Comparison of ENCODE assay signal across 1 cellular context in genomic region chr2:86809481-86810121, GRCh38.
TF ChIP-seq lines count a peak whose summit lies in the region.

No MANE protein-coding gene starts in this region.

TF ChIP-seq in HepG2, 621 proteins besides CTCF, POLR2A, EP300 and RAD21:
- TF ChIP-seq ZSCAN30 (CRISPR knock-in tag; IDR thresholded peaks at IDR 0.05) (no peak), ZNF790 (CRISPR knock-in tag; IDR thresholded peaks at IDR 0.05; ENCODE audit: borderline replicate concordance) (no peak), MXD4 (CRISPR knock-in tag; IDR thresholded peaks at IDR 0.05) (no peak), RXRB (CRISPR knock-in tag; IDR thresholded peaks at IDR 0.05; ENCODE audit: borderline replicate concordance) (no peak), TMF1 (CRISPR knock-in tag; IDR thresholded peaks at IDR 0.05; ENCODE audit: low read depth) (no peak; the same call in 1 of the 2 replicates)
TF ChIP-seq in HepG2: peak in this region for 0.
